22 cellular contexts compared by ENCODE assay signal in genomic region chr1:66527688-66528087, GRCh38. TPM values are rescaled to one million over a fixed set of nuclear protein-coding genes. Genes with fewer than 3 reads are reported as not detected.
DNase-seq lines count a peak whose midpoint lies in the region; ATAC-seq and TF ChIP-seq lines count a peak whose summit lies in the region.
"Had no signal": no experiment of that assay in that cellular context is flagged by ENCODE, and none has a peak within 500 bp of the region (broad histone marks: within the 10 kb centered on the region; RNA-seq: fewer than 3 reads in every experiment).

No MANE protein-coding gene starts in this region.

- no peaks in the 10 kb centered on the region for H3K27me3 ChIP-seq in gastroesophageal sphincter
- H3K27me3 ChIP-seq: upper lobe of left lung had no signal

- TF ChIP-seq POLR2A in gastroesophageal sphincter (IDR thresholded peaks at IDR 0.05) = no peak

- TF ChIP-seq CTCF in AG10803 (conservative IDR thresholded peaks at IDR 0.05; ENCODE audit: low read length) (no peak), choroid plexus epithelial cell (conservative IDR thresholded peaks at IDR 0.05; ENCODE audit: low read depth, low read length) (no peak), gastroesophageal sphincter (IDR thresholded peaks at IDR 0.05) (no peak)

- H3K4me3 Mint-ChIP-seq in immature natural killer cell = no peak overlapping the region
- H3K4me3 Mint-ChIP-seq: activated CD8-positive, alpha-beta T cell treated with anti-CD3 and anti-CD28 coated beads for 36 hours; activated naive CD8-positive, alpha-beta T cell treated with anti-CD3 and anti-CD28 coated beads, Interleukin-2, amount 50 U/mL, for 24 hours; CD4-positive, alpha-beta memory T cell; stimulated activated naive CD8-positive, alpha-beta T cell treated with anti-CD3 and anti-CD28 coated beads, Interleukin-15, Interleukin-2, amounts not matched to agents 100 ng/mL and 50 ng/mL, for 24 hours; WTC11 had no signal

- H3K4me3 ChIP-seq in AG10803 (ENCODE audit: low read length) = no peak overlapping the region
- no peak overlapping the region for H3K4me3 ChIP-seq in choroid plexus epithelial cell (ENCODE audit: low read depth, low read length)
- H3K4me3 ChIP-seq in gastroesophageal sphincter = no peak overlapping the region
- H3K4me3 ChIP-seq: heart right ventricle, upper lobe of left lung had no signal

- H3K4me1 Mint-ChIP-seq in immature natural killer cell = peaks cover 0 to 3% of the 10 kb centered on the region in 2 donors

- DNase-seq in AG10803 (ENCODE audit: low read depth) (peak; percentile 88), M059J (ENCODE audit: low read depth) (peak; percentile 45), choroid plexus epithelial cell (ENCODE audit: low read depth) (peak; percentile 86), hepatic stellate cell (ENCODE audit: low spot score) (peak; percentile 59), GF-D8 (lab: John Stamatoyannopoulos, UW) (no peak), immature natural killer cell (no peak)
- DNase-seq: activated CD8-positive, alpha-beta T cell treated with anti-CD3 and anti-CD28 coated beads for 36 hours; activated naive CD8-positive, alpha-beta T cell treated with anti-CD3 and anti-CD28 coated beads, Interleukin-2, amount 50 U/mL, for 24 hours; CD4-positive, alpha-beta memory T cell; cerebellar nuclear complex; heart right ventricle; NCI-H1930; NCI-H510A treated with DMSO at 0.1 percent for 48 hours; Right ventricle myocardium superior; T-helper 1 cell; upper lobe of left lung had no signal

- H3K36me3 Mint-ChIP-seq in immature natural killer cell = no peaks in the 10 kb centered on the region
- H3K36me3 Mint-ChIP-seq: CD4-positive, alpha-beta memory T cell had no signal

- ATAC-seq in gastroesophageal sphincter = no peak
- ATAC-seq in HG03159 (IDR thresholded peaks at IDR 0.05; ENCODE audit: unreplicated experiment) = no peak
- ATAC-seq: activated CD8-positive, alpha-beta T cell treated with anti-CD3 and anti-CD28 coated beads for 36 hours; activated naive CD8-positive, alpha-beta T cell treated with anti-CD3 and anti-CD28 coated beads, Interleukin-2, amount 50 U/mL, for 24 hours; HepG2; WTC11 had no signal

- 41 to 51% methylated on average over 2 of the region's 2 CpGs for WGBS in gastroesophageal sphincter (ENCODE audit: low coverage in 1 of 2), 2 donors

- H3K27me3 Mint-ChIP-seq in immature natural killer cell (ENCODE audit: low read depth in 3 of 3) = peaks cover 0 to 8% (median 7%) of the 10 kb centered on the region in 3 donors

- peaks cover 0 to 6% (median 0%) of the 10 kb centered on the region in 6 donors for H3K9me3 Mint-ChIP-seq in immature natural killer cell
- H3K9me3 Mint-ChIP-seq: activated CD8-positive, alpha-beta T cell treated with anti-CD3 and anti-CD28 coated beads for 36 hours; activated naive CD8-positive, alpha-beta T cell treated with anti-CD3 and anti-CD28 coated beads, Interleukin-2, amount 50 U/mL, for 24 hours; stimulated activated naive CD8-positive, alpha-beta T cell treated with anti-CD3 and anti-CD28 coated beads, Interleukin-15, Interleukin-2, amounts not matched to agents 100 ng/mL and 50 ng/mL, for 24 hours had no signal

- no peak overlapping the region for H3K27ac Mint-ChIP-seq in immature natural killer cell
- H3K27ac Mint-ChIP-seq: activated CD8-positive, alpha-beta T cell treated with anti-CD3 and anti-CD28 coated beads for 36 hours; activated naive CD8-positive, alpha-beta T cell treated with anti-CD3 and anti-CD28 coated beads, Interleukin-2, amount 50 U/mL, for 24 hours; CD4-positive, alpha-beta memory T cell; stimulated activated naive CD8-positive, alpha-beta T cell treated with anti-CD3 and anti-CD28 coated beads, Interleukin-15, Interleukin-2, amounts not matched to agents 100 ng/mL and 50 ng/mL, for 24 hours; WTC11 had no signal

- no peak for TF ChIP-seq EP300 in gastroesophageal sphincter (IDR thresholded peaks at IDR 0.05)

- peaks cover 0 to 5% (median under 1%) of the 10 kb centered on the region in 3 donors for H3K4me1 ChIP-seq in gastroesophageal sphincter

- H3K9me3 ChIP-seq in gastroesophageal sphincter = no peaks in the 10 kb centered on the region
- H3K9me3 ChIP-seq: heart right ventricle, upper lobe of left lung had no signal

- no peaks in the 10 kb centered on the region for H3K36me3 ChIP-seq in gastroesophageal sphincter
- H3K36me3 ChIP-seq: heart right ventricle, upper lobe of left lung had no signal

- no peak overlapping the region for H3K27ac ChIP-seq in gastroesophageal sphincter
- H3K27ac ChIP-seq: upper lobe of left lung had no signal

RNA-seq across cellular contexts. Expression of gene SGIP1, which starts 6.3 kb away (rescaled TPM):
- 3.9 and 5.8 TPM in 2 replicates for total RNA-seq in M059J (2014; rRNA removed; shearing (Covaris generic))
- 10 to 100 TPM in 2 of 4 donors, 1 to 10 TPM in 2; 6.5 to 14.0 (median 10.7) TPM for total RNA-seq in gastroesophageal sphincter
- not detected for polyA plus RNA-seq in immature natural killer cell
- total RNA-seq: activated CD8-positive, alpha-beta T cell treated with anti-CD3 and anti-CD28 coated beads for 36 hours; CD4-positive, alpha-beta memory T cell; Daoy; HepG2 had no signal
- polyA plus RNA-seq: CD4-positive, alpha-beta memory T cell; HepG2 had no signal

Comparison
In these comparisons a context has a peak if more than half of its experiments do, and no peak if none do; other contexts are left out.
1. DNase-seq: peak in AG10803 (single experiment), M059J (single experiment), choroid plexus epithelial cell (single experiment) and hepatic stellate cell (single experiment); none in GF-D8 (single experiment) and immature natural killer cell (0 of 3).